ENCODE assay signal across 23 cellular contexts in the genomic region with DNA sequence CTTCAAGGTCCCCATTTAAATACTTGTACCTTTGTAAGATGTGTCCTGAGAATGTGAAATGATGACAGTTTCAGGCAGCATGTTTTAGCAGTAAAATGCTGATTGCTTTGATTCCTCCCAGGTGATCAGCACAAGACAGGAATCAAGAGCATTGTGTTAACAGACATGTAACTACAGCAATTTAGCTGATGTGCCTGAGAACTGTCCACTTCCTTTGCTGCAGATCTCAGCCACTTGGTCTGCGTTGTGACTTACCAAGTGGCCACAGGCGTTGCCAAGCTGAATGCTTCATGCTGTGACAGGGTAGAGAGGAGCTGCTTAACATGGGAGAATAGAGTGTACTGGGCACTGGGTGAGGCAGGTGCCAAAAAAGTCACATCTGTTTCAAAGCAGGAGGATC.
"Had no signal": no experiment of that assay in that cellular context is flagged by ENCODE, and none has a peak within 500 bp of the region (broad histone marks: within the 10 kb centered on the region; RNA-seq: fewer than 3 reads in every experiment).

No MANE protein-coding gene starts in this region.

- H3K9me3 ChIP-seq: esophagus muscularis mucosa, gastrocnemius medialis, testis, upper lobe of right lung, vagina had no signal

- H3K27me3 Mint-ChIP-seq: natural killer cell treated with Interleukin-12 subunit alpha and Interleukin-12 subunit beta and Interleukin-15 and Interleukin-18, amount 100 ng/mL, for 72 hours; stimulated activated naive B cell treated with anti-CD40 and anti-IgM and Interleukin-4, amounts not matched to agents 10 μg/mL and 1 μg/mL and 100 μg/mL, for 72 hours; stimulated activated naive CD8-positive, alpha-beta T cell treated with anti-CD3 and anti-CD28 coated beads, Interleukin-15, amount 100 ng/mL, for 72 hours had no signal

- H3K4me3 Mint-ChIP-seq: mesothelial cell of epicardium; natural killer cell treated with Interleukin-12 subunit alpha and Interleukin-12 subunit beta and Interleukin-15 and Interleukin-18, amount 100 ng/mL, for 72 hours; stimulated activated naive B cell treated with anti-CD40 and anti-IgM and Interleukin-4, amounts not matched to agents 10 μg/mL and 1 μg/mL and 100 μg/mL, for 72 hours; stimulated activated naive CD8-positive, alpha-beta T cell treated with anti-CD3 and anti-CD28 coated beads, Interleukin-15, amount 100 ng/mL, for 72 hours had no signal

- H3K36me3 ChIP-seq: esophagus muscularis mucosa, gastrocnemius medialis, heart right ventricle, spleen, tibial nerve, upper lobe of right lung, vagina had no signal

- H3K27me3 ChIP-seq: esophagus muscularis mucosa, gastrocnemius medialis, heart right ventricle, spleen, testis, tibial nerve, upper lobe of right lung, vagina had no signal

- H3K36me3 Mint-ChIP-seq: mesothelial cell of epicardium; stimulated activated naive B cell treated with anti-CD40 and anti-IgM and Interleukin-4, amounts not matched to agents 10 μg/mL and 1 μg/mL and 100 μg/mL, for 72 hours had no signal

- ATAC-seq: gastrocnemius medialis; heart right ventricle; left lobe of liver; natural killer cell treated with Interleukin-12 subunit alpha and Interleukin-12 subunit beta and Interleukin-15 and Interleukin-18, amount 100 ng/mL, for 72 hours; sciatic nerve; stimulated activated naive B cell treated with anti-CD40 and anti-IgM and Interleukin-4, amounts not matched to agents 10 μg/mL and 1 μg/mL and 100 μg/mL, for 72 hours; stimulated activated naive CD8-positive, alpha-beta T cell treated with anti-CD3 and anti-CD28 coated beads, Interleukin-15, amount 100 ng/mL, for 72 hours; upper lobe of right lung had no signal

- H3K4me1 ChIP-seq: esophagus muscularis mucosa, gastrocnemius medialis, heart right ventricle, spleen, testis, tibial nerve, upper lobe of right lung, vagina had no signal

- H3K4me3 ChIP-seq: esophagus muscularis mucosa, gastrocnemius medialis, heart right ventricle, spleen, testis, tibial nerve, upper lobe of right lung, vagina had no signal

- H3K4me1 Mint-ChIP-seq: mesothelial cell of epicardium; stimulated activated naive B cell treated with anti-CD40 and anti-IgM and Interleukin-4, amounts not matched to agents 10 μg/mL and 1 μg/mL and 100 μg/mL, for 72 hours; stimulated activated naive CD8-positive, alpha-beta T cell treated with anti-CD3 and anti-CD28 coated beads, Interleukin-15, amount 100 ng/mL, for 72 hours had no signal

- H3K27ac ChIP-seq: epithelial cell of prostate, esophagus muscularis mucosa, gastrocnemius medialis, heart right ventricle, spleen, testis, tibial nerve, upper lobe of right lung, vagina had no signal

- DNase-seq: effector memory CD4-positive, alpha-beta T cell; gastrocnemius medialis; heart right ventricle; hypothalamus; islet precursor cell; mammary epithelial cell; posterior cingulate gyrus; spleen; stimulated activated CD4-positive, alpha-beta T cell treated with anti-CD3 and anti-CD28 coated beads, Interleukin-15, amount 100 ng/mL, for 24 hours; stimulated activated CD4-positive, alpha-beta T cell treated with anti-CD3 and anti-CD28 coated beads, Interleukin-1b, Interleukin-23, amount 100 ng/mL, for 48 hours; stimulated activated CD4-positive, alpha-beta T cell treated with anti-CD3 and anti-CD28 coated beads, Interleukin-4, amount 100 ng/mL, for 24 hours; stimulated activated naive B cell treated with anti-CD40 and anti-IgM and Interleukin-4, amounts not matched to agents 10 μg/mL and 1 μg/mL and 100 μg/mL, for 72 hours; stimulated activated naive CD8-positive, alpha-beta T cell treated with anti-CD3 and anti-CD28 coated beads, Interleukin-15, amount 100 ng/mL, for 72 hours; testis; upper lobe of right lung had no signal

- H3K27ac Mint-ChIP-seq: mesothelial cell of epicardium; natural killer cell treated with Interleukin-12 subunit alpha and Interleukin-12 subunit beta and Interleukin-15 and Interleukin-18, amount 100 ng/mL, for 72 hours; stimulated activated naive B cell treated with anti-CD40 and anti-IgM and Interleukin-4, amounts not matched to agents 10 μg/mL and 1 μg/mL and 100 μg/mL, for 72 hours; stimulated activated naive CD8-positive, alpha-beta T cell treated with anti-CD3 and anti-CD28 coated beads, Interleukin-15, amount 100 ng/mL, for 72 hours had no signal
